9 cellular contexts compared by ENCODE assay signal in genomic region chr14:52131640-52132320, GRCh38.
DNase-seq lines count a peak whose midpoint lies in the region; ATAC-seq and TF ChIP-seq lines count a peak whose summit lies in the region.
"Had no signal": no experiment of that assay in that cellular context is flagged by ENCODE, and none has a peak within 500 bp of the region (broad histone marks: within the 10 kb centered on the region; RNA-seq: fewer than 3 reads in every experiment).

No MANE protein-coding gene starts in this region.

- no peaks in the 10 kb centered on the region for H3K27me3 ChIP-seq in BLaER1 treated with 17β-estradiol and CSF1 and Interleukin-3, amounts not matched to agents 10 nM and 100 nM
- H3K27me3 ChIP-seq in trophoblast cell (ENCODE audit: insufficient read depth, low read length), result no peaks in the 10 kb centered on the region

- H3K9me3 Mint-ChIP-seq in HFFc6, result peaks cover 22% of the 10 kb centered on the region
- H3K9me3 Mint-ChIP-seq in activated naive CD4-positive, alpha-beta T cell treated with anti-CD3 and anti-CD28 coated beads, Interleukin-2, amount 10 ng/mL, durations not matched to agents 7 days and 5 days, result peaks cover 3% of the 10 kb centered on the region

- intact Hi-C loops in head of caudate nucleus (cut with DNase I), result no loop called here

- no peak overlapping the region for H4K8ac ChIP-seq in trophoblast cell (ENCODE audit: low read depth, low read length)

- H3K36me3 Mint-ChIP-seq in HFFc6 (ENCODE audit: low read depth), result peaks cover 4% of the 10 kb centered on the region; the same call in 1 of the 2 replicates
- H3K36me3 Mint-ChIP-seq in activated naive CD4-positive, alpha-beta T cell treated with anti-CD3 and anti-CD28 coated beads, Interleukin-2, amount 10 ng/mL, durations not matched to agents 7 days and 5 days, result no peaks in the 10 kb centered on the region
- H3K36me3 Mint-ChIP-seq in T-helper 17 cell (ENCODE audit: low read depth), result peaks cover 2% of the 10 kb centered on the region

- H3K4me3 Mint-ChIP-seq in HFFc6 (no peak overlapping the region; the same call in 1 of the 2 replicates), T-helper 17 cell (no peak overlapping the region)
- H3K4me3 Mint-ChIP-seq in activated naive CD4-positive, alpha-beta T cell treated with anti-CD3 and anti-CD28 coated beads, Interleukin-2, amount 10 ng/mL, durations not matched to agents 7 days and 5 days, result no peak overlapping the region

- H3K4me3 ChIP-seq in BLaER1 treated with 17β-estradiol and CSF1 and Interleukin-3, amounts not matched to agents 10 nM and 100 nM, result no peak overlapping the region
- H3K4me3 ChIP-seq in trophoblast cell (ENCODE audit: low read depth, low read length), result no peak overlapping the region

- no peak overlapping the region for H3K18ac ChIP-seq in trophoblast cell (ENCODE audit: low read length)

- H3K9ac ChIP-seq in BLaER1 treated with 17β-estradiol and CSF1 and Interleukin-3, amounts not matched to agents 10 nM and 100 nM, result no peak overlapping the region
- H3K9ac ChIP-seq in trophoblast cell (ENCODE audit: low read length), result no peak overlapping the region

- peak; percentile 93 for TF ChIP-seq CTCF in HFFc6 (IDR thresholded peaks at IDR 0.05)

- H2AFZ ChIP-seq in trophoblast cell (ENCODE audit: insufficient read depth, low read length, poor library complexity), result no peak overlapping the region

- H3K79me1 ChIP-seq in trophoblast cell (ENCODE audit: low read length), result no peaks in the 10 kb centered on the region

- CTCF ChIA-PET in activated naive CD4-positive, alpha-beta T cell treated with anti-CD3 and anti-CD28 coated beads, Interleukin-2, amount 10 ng/mL, durations not matched to agents 7 days and 5 days (lab: Charles Lee), result interaction anchor here (1.1 kb wide), 1 partner anchor 23 kb away, joined by 4 read pairs; no protein-coding TSS in a partner anchor

- H3K27ac Mint-ChIP-seq in HFFc6 (peak overlapping the region; percentile 68), T-helper 17 cell (no peak overlapping the region)
- H3K27ac Mint-ChIP-seq in activated naive CD4-positive, alpha-beta T cell treated with anti-CD3 and anti-CD28 coated beads, Interleukin-2, amount 10 ng/mL, durations not matched to agents 7 days and 5 days, result no peak overlapping the region

- H2BK120ac ChIP-seq in trophoblast cell (ENCODE audit: insufficient read depth, low read length, poor library complexity), result no peak overlapping the region

- no peaks in the 10 kb centered on the region for H3K79me2 ChIP-seq in trophoblast cell (ENCODE audit: control insufficient read depth, insufficient read depth, low read length, poor library complexity)

- peak overlapping the region; percentile 20 to 69 (median 45); a peak in 18 of 22 replicates for H3K4me2 ChIP-seq in BLaER1 treated with 17β-estradiol and CSF1 and Interleukin-3, amounts not matched to agents 10 nM and 100 nM
- H3K4me2 ChIP-seq in trophoblast cell (ENCODE audit: low read length), result no peak overlapping the region

- no peak overlapping the region for H2BK5ac ChIP-seq in trophoblast cell (ENCODE audit: low read depth, low read length, poor library complexity)

- no peaks in the 10 kb centered on the region for H4K20me1 ChIP-seq in BLaER1 treated with 17β-estradiol and CSF1 and Interleukin-3, amounts not matched to agents 10 nM and 100 nM

- no peak overlapping the region for H2AK5ac ChIP-seq in trophoblast cell (ENCODE audit: low read length)

- H2BK12ac ChIP-seq in trophoblast cell (ENCODE audit: low read length), result no peak overlapping the region

- DNase-seq in HFFc6 (peak; percentile 92), NCI-H748 treated with DMSO at 0.1 percent for 48 hours (lab: John Stamatoyannopoulos, UW) (peak; percentile 90), head of caudate nucleus (peak; percentile 21 to 94 (median 77)), trophoblast cell (peak; percentile 67 to 87), T-helper 17 cell (no peak)
- DNase-seq in activated naive CD4-positive, alpha-beta T cell treated with anti-CD3 and anti-CD28 coated beads, Interleukin-2, amount 10 ng/mL, durations not matched to agents 7 days and 5 days, result peak; percentile 56

- peaks cover 6 to 20% (median 11%) of the 10 kb centered on the region in 10 experiments; a peak in 18 of 20 replicates for H3K4me1 ChIP-seq in BLaER1 treated with 17β-estradiol and CSF1 and Interleukin-3, amounts not matched to agents 10 nM and 100 nM
- H3K4me1 ChIP-seq in trophoblast cell (ENCODE audit: control insufficient read depth in 1 of 2, insufficient read depth in 2 of 2, low read length in 2 of 2), result no peaks in the 10 kb centered on the region

- no peak overlapping the region for H4K12ac ChIP-seq in trophoblast cell (ENCODE audit: low read depth, low read length)

- H3K27ac ChIP-seq in BLaER1 treated with 17β-estradiol and CSF1 and Interleukin-3, amounts not matched to agents 10 nM and 100 nM, result peak overlapping the region in 1 of 11 experiments; percentile 1; a peak in 1 of 22 replicates
- no peak overlapping the region for H3K27ac ChIP-seq in trophoblast cell (ENCODE audit: low read depth, low read length)
- H3K27ac ChIP-seq: HL-60 had no signal

- peaks cover 26 to 42% (median 32%) of the 10 kb centered on the region in 11 experiments for H3K9me3 ChIP-seq in BLaER1 treated with 17β-estradiol and CSF1 and Interleukin-3, amounts not matched to agents 10 nM and 100 nM (replicated peaks in 1 of 11)
- H3K9me3 ChIP-seq in trophoblast cell (ENCODE audit: insufficient read depth, low read depth, low read length) (peaks cover 2% of the 10 kb centered on the region), T-helper 17 cell (ENCODE audit: control insufficient read depth, low read length, poor library complexity, severe bottlenecking) (no peaks in the 10 kb centered on the region)

- peaks cover 2% of the 10 kb centered on the region; the same call in 1 of the 2 replicates for H3K27me3 Mint-ChIP-seq in HFFc6 (ENCODE audit: insufficient read depth)
- H3K27me3 Mint-ChIP-seq in activated naive CD4-positive, alpha-beta T cell treated with anti-CD3 and anti-CD28 coated beads, Interleukin-2, amount 10 ng/mL, durations not matched to agents 7 days and 5 days, result peaks cover 37% of the 10 kb centered on the region
- peaks cover 5% of the 10 kb centered on the region for H3K27me3 Mint-ChIP-seq in T-helper 17 cell

- H4K91ac ChIP-seq in trophoblast cell (ENCODE audit: low read depth, low read length), result no peak overlapping the region

- H3K4me1 Mint-ChIP-seq in HFFc6 (ENCODE audit: low read depth) (peaks cover 16% of the 10 kb centered on the region), T-helper 17 cell (no peaks in the 10 kb centered on the region)
- H3K4me1 Mint-ChIP-seq in activated naive CD4-positive, alpha-beta T cell treated with anti-CD3 and anti-CD28 coated beads, Interleukin-2, amount 10 ng/mL, durations not matched to agents 7 days and 5 days, result no peaks in the 10 kb centered on the region

- H3K36me3 ChIP-seq in BLaER1 treated with 17β-estradiol and CSF1 and Interleukin-3, amounts not matched to agents 10 nM and 100 nM, result no peaks in the 10 kb centered on the region
- no peaks in the 10 kb centered on the region for H3K36me3 ChIP-seq in trophoblast cell (ENCODE audit: control insufficient read depth in 1 of 2, insufficient read depth in 2 of 2, low read length in 2 of 2)

- no peak overlapping the region for H3K14ac ChIP-seq in trophoblast cell (ENCODE audit: low read length)

- no peak overlapping the region for H3K23ac ChIP-seq in trophoblast cell (ENCODE audit: low read length)

- WGBS in trophoblast cell (ENCODE audit: extremely low coverage, insufficient coverage, insufficient read length), result no CpG with 5 or more reads among the region's 13 CpGs

- no peak overlapping the region for H3K4ac ChIP-seq in trophoblast cell (ENCODE audit: low read depth, low read length)

- ATAC-seq in HG03196 (IDR thresholded peaks at IDR 0.05; ENCODE audit: unreplicated experiment) (no peak), T-helper 17 cell (no peak)

Comparison
In these comparisons a context has a peak if more than half of its experiments do, and no peak if none do; other contexts are left out.
1. DNase-seq: peak in HFFc6 (single experiment), NCI-H748 treated with DMSO at 0.1 percent for 48 hours (single experiment), activated naive CD4-positive, alpha-beta T cell treated with anti-CD3 and anti-CD28 coated beads, Interleukin-2, amount 10 ng/mL, durations not matched to agents 7 days and 5 days (single experiment), head of caudate nucleus (42 of 42) and trophoblast cell (2 of 2); none in T-helper 17 cell (0 of 3).